13 cellular contexts compared by ENCODE assay signal in the genomic region with DNA sequence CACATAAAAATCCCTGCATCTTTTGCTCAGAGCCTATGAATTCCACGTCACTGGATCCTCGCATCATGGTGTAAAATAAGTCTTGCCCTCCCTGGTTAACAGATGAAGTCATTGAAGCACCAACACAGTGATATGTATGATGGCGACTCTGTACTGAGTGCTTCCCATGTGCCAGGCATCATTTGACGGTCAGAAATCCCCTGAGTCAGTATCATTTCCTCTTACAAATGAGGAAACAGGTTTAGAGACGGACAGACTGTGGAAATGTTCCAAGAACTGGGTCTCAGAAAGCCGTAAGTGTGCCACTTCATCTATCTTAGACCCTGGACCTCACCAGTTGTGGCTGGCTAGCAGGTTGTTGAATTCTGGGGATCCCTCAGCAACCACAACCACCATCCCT. TPM values are rescaled to one million over a fixed set of nuclear protein-coding genes. Genes with fewer than 3 reads are reported as not detected.
DNase-seq lines count a peak whose midpoint lies in the region; ATAC-seq and TF ChIP-seq lines count a peak whose summit lies in the region.
"Had no signal": no experiment of that assay in that cellular context is flagged by ENCODE, and none has a peak within 500 bp of the region (broad histone marks: within the 10 kb centered on the region; RNA-seq: fewer than 3 reads in every experiment).

No MANE protein-coding gene starts in this region.

- no peak overlapping the region for H3K27ac ChIP-seq in left lung
- no peak overlapping the region for H3K27ac ChIP-seq in foreskin keratinocyte
- H3K27ac ChIP-seq: C4-2B had no signal

- no peak for TF ChIP-seq CTCF in left lung (IDR thresholded peaks at IDR 0.05)
- TF ChIP-seq CTCF in foreskin keratinocyte (conservative IDR thresholded peaks at IDR 0.05), result no peak

- H3K27me3 ChIP-seq in left lung, result peaks cover 3 to 54% of the 10 kb centered on the region in 2 donors
- H3K27me3 ChIP-seq in foreskin keratinocyte, result no peaks in the 10 kb centered on the region

- H3K4me1 ChIP-seq in left lung (peaks cover 0 to 10% of the 10 kb centered on the region in 2 donors), foreskin keratinocyte (no peaks in the 10 kb centered on the region)

- intact Hi-C loops in left lung (cut with DNase I), result no loop called here

- no peaks in the 10 kb centered on the region for H3K36me3 ChIP-seq in left lung

- DNase-seq in NOMO-1 treated with DMSO at 0.1 percent for 48 hours (lab: John Stamatoyannopoulos, UW; ENCODE audit: unreplicated experiment) (peak; percentile 92), left lung (no peak), NCI-H1930 (lab: John Stamatoyannopoulos, UW) (no peak), superior temporal gyrus (ENCODE audit: extremely low spot score) (no peak), foreskin keratinocyte (no peak)
- DNase-seq: activated CD4-positive, alpha-beta T cell treated with anti-CD3 and anti-CD28 coated beads for 4 hours; NCI-H187; stimulated activated CD4-positive, alpha-beta T cell treated with anti-CD3 and anti-CD28 coated beads, Interleukin-1b, Interleukin-23, amount 100 ng/mL, for 48 hours had no signal

- H3K9me3 ChIP-seq in left lung, result no peaks in the 10 kb centered on the region

- peak; percentile 74 for ATAC-seq in GM18502 (IDR thresholded peaks at IDR 0.05; ENCODE audit: poor library complexity, unreplicated experiment)
- peak; percentile 71 for ATAC-seq in HG02759 (IDR thresholded peaks at IDR 0.05; ENCODE audit: unreplicated experiment)
- ATAC-seq in left lung, result peak; percentile 16
- ATAC-seq in HG03045 (IDR thresholded peaks at IDR 0.05; ENCODE audit: unreplicated experiment), result no peak
- no peak for ATAC-seq in foreskin keratinocyte

- H3K4me3 ChIP-seq in left lung, result no peak overlapping the region

RNA-seq across cellular contexts. Expression of gene OLFML2B, which starts 5.1 kb away (rescaled TPM):
- total RNA-seq in left lung, result 10 to 100 TPM; 36.1 to 46.8 TPM
- 0.18 and 0.31 TPM in 2 replicates for total RNA-seq in foreskin keratinocyte
- 0.13 and 0.17 TPM in 2 replicates for polyA plus RNA-seq in foreskin keratinocyte

RNA-seq across cellular contexts. Expression of gene NOS1AP, which starts 40.8 kb away (rescaled TPM):
- total RNA-seq in left lung, result 1 to 10 TPM; 4.2 to 6.2 TPM
- total RNA-seq in foreskin keratinocyte, result 0.27 and 0.32 TPM in 2 replicates
- polyA plus RNA-seq in foreskin keratinocyte, result 0.11 and 0.22 TPM in 2 replicates
- total RNA-seq: RPMI7951 had no signal

Comparison
In these comparisons a context has a peak if more than half of its experiments do, and no peak if none do; other contexts are left out.
1. ATAC-seq: peak in GM18502 (single experiment), HG02759 (single experiment) and left lung (single experiment); none in HG03045 (single experiment) and foreskin keratinocyte (single experiment).
2. RNA of gene OLFML2B, which starts 5.1 kb away (total RNA-seq): 36.1 to 46.8 TPM in left lung; 0.18 to 0.31 TPM in foreskin keratinocyte; every median in the first group is over 10 times any median in the second.